12 cellular contexts compared by ENCODE assay signal in the genomic region with DNA sequence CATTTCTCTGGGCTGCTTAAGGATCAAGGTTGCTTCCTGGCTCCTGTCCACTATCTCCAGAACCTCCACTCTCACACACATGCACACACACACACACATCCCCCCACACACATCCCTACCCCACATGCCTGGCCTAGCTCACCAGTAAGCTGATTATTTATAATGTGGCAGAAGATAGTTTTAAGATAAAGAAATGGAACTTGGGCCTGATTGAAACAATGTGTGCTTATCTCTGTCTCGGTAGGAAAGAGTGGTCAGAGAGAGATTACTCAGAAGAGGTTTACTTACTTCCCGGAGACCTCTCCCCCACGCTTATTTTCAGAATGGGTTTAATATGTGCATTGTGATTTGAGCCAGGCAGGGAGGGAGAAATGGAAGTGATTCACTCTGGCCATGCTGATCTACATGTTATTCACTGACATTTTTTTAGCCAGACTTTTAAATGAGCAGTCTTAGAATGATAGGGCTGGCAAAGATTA.
A peak's percentile ranks its signal among the peaks of the same experiment; 100 is the strongest.
DNase-seq lines count a peak whose midpoint lies in the region; ATAC-seq and TF ChIP-seq lines count a peak whose summit lies in the region.
"Had no signal": no experiment of that assay in that cellular context is flagged by ENCODE, and none has a peak within 500 bp of the region (broad histone marks: within the 10 kb centered on the region; RNA-seq: fewer than 3 reads in every experiment).

No MANE protein-coding gene starts in this region.

- H3K4me3 ChIP-seq in fibroblast of the aortic adventitia (ENCODE audit: low read depth, low read length), result no peak overlapping the region
- H3K4me3 ChIP-seq: thoracic aorta had no signal

- TF ChIP-seq CTCF in fibroblast of the aortic adventitia (IDR thresholded peaks at IDR 0.05; ENCODE audit: insufficient read depth, low read length), result no peak

- ATAC-seq in SK-N-SH treated with all-trans-retinoic acid at 6 μM for 48 hours (peak; percentile 93), GM18861 (IDR thresholded peaks at IDR 0.05; ENCODE audit: unreplicated experiment) (no peak)

- DNase-seq in GM04504 (ENCODE audit: low read depth) (peak; percentile 39), fibroblast of the aortic adventitia (ENCODE audit: low read depth) (peak; percentile 99), renal cortical epithelial cell (ENCODE audit: low read depth) (peak; percentile 19), inferior parietal cortex (ENCODE audit: extremely low spot score) (no peak), NCI-H526 treated with DMSO at 0.1 percent for 48 hours (lab: John Stamatoyannopoulos, UW) (no peak)
- DNase-seq in activated CD8-positive, alpha-beta memory T cell treated with anti-CD3 and anti-CD28 coated beads, Interleukin-2, amount 50 U/mL, for 48 hours, result no peak
- DNase-seq: activated CD4-positive, alpha-beta T cell treated with anti-CD3 and anti-CD28 coated beads, Interleukin-2, amount 50 U/mL, for 1 hour; activated naive CD4-positive, alpha-beta T cell treated with anti-CD3 and anti-CD28 coated beads, Interleukin-2, amount 50 U/mL, for 16 hours; islet precursor cell had no signal

TF ChIP-seq in SK-N-SH treated with all-trans-retinoic acid at 6 μM for 48 hours, 23 proteins besides CTCF, POLR2A, EP300 and RAD21:
- no peak for TF ChIP-seq BACH2 (CRISPR knock-in tag; IDR thresholded peaks at IDR 0.05; ENCODE audit: borderline replicate concordance)
- TF ChIP-seq, protein P1, sequence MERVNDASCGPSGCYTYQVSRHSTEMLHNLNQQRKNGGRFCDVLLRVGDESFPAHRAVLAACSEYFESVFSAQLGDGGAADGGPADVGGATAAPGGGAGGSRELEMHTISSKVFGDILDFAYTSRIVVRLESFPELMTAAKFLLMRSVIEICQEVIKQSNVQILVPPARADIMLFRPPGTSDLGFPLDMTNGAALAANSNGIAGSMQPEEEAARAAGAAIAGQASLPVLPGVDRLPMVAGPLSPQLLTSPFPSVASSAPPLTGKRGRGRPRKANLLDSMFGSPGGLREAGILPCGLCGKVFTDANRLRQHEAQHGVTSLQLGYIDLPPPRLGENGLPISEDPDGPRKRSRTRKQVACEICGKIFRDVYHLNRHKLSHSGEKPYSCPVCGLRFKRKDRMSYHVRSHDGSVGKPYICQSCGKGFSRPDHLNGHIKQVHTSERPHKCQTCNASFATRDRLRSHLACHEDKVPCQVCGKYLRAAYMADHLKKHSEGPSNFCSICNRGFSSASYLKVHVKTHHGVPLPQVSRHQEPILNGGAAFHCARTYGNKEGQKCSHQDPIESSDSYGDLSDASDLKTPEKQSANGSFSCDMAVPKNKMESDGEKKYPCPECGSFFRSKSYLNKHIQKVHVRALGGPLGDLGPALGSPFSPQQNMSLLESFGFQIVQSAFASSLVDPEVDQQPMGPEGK (CRISPR knock-in tag; IDR thresholded peaks at IDR 0.05; ENCODE audit: borderline replicate concordance), result peak; percentile 84; the same call in 1 of the 2 replicates
- TF ChIP-seq ISL1 (CRISPR knock-in tag; IDR thresholded peaks at IDR 0.05), result peak; percentile 95
- TF ChIP-seq CSDC2 (CRISPR knock-in tag; IDR thresholded peaks at IDR 0.05), result no peak
- TF ChIP-seq, protein P2, sequence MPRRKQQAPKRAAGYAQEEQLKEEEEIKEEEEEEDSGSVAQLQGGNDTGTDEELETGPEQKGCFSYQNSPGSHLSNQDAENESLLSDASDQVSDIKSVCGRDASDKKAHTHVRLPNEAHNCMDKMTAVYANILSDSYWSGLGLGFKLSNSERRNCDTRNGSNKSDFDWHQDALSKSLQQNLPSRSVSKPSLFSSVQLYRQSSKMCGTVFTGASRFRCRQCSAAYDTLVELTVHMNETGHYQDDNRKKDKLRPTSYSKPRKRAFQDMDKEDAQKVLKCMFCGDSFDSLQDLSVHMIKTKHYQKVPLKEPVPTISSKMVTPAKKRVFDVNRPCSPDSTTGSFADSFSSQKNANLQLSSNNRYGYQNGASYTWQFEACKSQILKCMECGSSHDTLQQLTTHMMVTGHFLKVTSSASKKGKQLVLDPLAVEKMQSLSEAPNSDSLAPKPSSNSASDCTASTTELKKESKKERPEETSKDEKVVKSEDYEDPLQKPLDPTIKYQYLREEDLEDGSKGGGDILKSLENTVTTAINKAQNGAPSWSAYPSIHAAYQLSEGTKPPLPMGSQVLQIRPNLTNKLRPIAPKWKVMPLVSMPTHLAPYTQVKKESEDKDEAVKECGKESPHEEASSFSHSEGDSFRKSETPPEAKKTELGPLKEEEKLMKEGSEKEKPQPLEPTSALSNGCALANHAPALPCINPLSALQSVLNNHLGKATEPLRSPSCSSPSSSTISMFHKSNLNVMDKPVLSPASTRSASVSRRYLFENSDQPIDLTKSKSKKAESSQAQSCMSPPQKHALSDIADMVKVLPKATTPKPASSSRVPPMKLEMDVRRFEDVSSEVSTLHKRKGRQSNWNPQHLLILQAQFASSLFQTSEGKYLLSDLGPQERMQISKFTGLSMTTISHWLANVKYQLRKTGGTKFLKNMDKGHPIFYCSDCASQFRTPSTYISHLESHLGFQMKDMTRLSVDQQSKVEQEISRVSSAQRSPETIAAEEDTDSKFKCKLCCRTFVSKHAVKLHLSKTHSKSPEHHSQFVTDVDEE (CRISPR knock-in tag; IDR thresholded peaks at IDR 0.05), result peak; percentile 95
- TF ChIP-seq, protein P3, sequence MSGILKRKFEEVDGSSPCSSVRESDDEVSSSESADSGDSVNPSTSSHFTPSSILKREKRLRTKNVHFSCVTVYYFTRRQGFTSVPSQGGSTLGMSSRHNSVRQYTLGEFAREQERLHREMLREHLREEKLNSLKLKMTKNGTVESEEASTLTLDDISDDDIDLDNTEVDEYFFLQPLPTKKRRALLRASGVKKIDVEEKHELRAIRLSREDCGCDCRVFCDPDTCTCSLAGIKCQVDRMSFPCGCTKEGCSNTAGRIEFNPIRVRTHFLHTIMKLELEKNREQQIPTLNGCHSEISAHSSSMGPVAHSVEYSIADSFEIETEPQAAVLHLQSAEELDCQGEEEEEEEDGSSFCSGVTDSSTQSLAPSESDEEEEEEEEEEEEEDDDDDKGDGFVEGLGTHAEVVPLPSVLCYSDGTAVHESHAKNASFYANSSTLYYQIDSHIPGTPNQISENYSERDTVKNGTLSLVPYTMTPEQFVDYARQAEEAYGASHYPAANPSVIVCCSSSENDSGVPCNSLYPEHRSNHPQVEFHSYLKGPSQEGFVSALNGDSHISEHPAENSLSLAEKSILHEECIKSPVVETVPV (CRISPR knock-in tag; IDR thresholded peaks at IDR 0.05), result peak; percentile 82; the same call in 1 of the 2 replicates
- peak; percentile 74; the same call in 1 of the 2 replicates for TF ChIP-seq GLIS3 (CRISPR knock-in tag; IDR thresholded peaks at IDR 0.05)
- TF ChIP-seq, protein P4, sequence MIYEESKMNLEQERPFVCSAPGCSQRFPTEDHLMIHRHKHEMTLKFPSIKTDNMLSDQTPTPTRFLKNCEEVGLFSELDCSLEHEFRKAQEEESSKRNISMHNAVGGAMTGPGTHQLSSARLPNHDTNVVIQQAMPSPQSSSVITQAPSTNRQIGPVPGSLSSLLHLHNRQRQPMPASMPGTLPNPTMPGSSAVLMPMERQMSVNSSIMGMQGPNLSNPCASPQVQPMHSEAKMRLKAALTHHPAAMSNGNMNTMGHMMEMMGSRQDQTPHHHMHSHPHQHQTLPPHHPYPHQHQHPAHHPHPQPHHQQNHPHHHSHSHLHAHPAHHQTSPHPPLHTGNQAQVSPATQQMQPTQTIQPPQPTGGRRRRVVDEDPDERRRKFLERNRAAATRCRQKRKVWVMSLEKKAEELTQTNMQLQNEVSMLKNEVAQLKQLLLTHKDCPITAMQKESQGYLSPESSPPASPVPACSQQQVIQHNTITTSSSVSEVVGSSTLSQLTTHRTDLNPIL (CRISPR knock-in tag; IDR thresholded peaks at IDR 0.05; ENCODE audit: low read depth), result peak; percentile 47; the same call in 1 of the 2 replicates
- TF ChIP-seq PPARA (CRISPR knock-in tag; IDR thresholded peaks at IDR 0.05; ENCODE audit: borderline replicate concordance), result no peak
- TF ChIP-seq SNAI2 (CRISPR knock-in tag; IDR thresholded peaks at IDR 0.05), result peak; percentile 83; the same call in 1 of the 2 replicates
- TF ChIP-seq ZNF70 (CRISPR knock-in tag; IDR thresholded peaks at IDR 0.05), result peak; percentile 8; the same call in 1 of the 2 replicates
- TF ChIP-seq OSR1 (CRISPR knock-in tag; IDR thresholded peaks at IDR 0.05), result no peak
- TF ChIP-seq ZNF8 (CRISPR knock-in tag; IDR thresholded peaks at IDR 0.05), result 0 out of 2 replicates have a peak, but pooled peaks have one; percentile 10
- peak; percentile 56; the same call in 1 of the 2 replicates for TF ChIP-seq ZFP3 (CRISPR knock-in tag; IDR thresholded peaks at IDR 0.05)
- 0 out of 2 replicates have a peak, but pooled peaks have one; percentile 51 for TF ChIP-seq ZFP30 (CRISPR knock-in tag; IDR thresholded peaks at IDR 0.05)
- TF ChIP-seq ARNTL (CRISPR knock-in tag; IDR thresholded peaks at IDR 0.05; ENCODE audit: borderline replicate concordance, low read depth), result no peak
- TF ChIP-seq TCF4 (CRISPR knock-in tag; IDR thresholded peaks at IDR 0.05; ENCODE audit: borderline replicate concordance), result peak; percentile 100
- TF ChIP-seq ESRRG (CRISPR knock-in tag; IDR thresholded peaks at IDR 0.05), result no peak; the same call in 1 of the 2 replicates

Comparison
In these comparisons a context has a peak if more than half of its experiments do, and no peak if none do; other contexts are left out.
1. DNase-seq: peak in GM04504 (single experiment), fibroblast of the aortic adventitia (single experiment) and renal cortical epithelial cell (single experiment); none in inferior parietal cortex (single experiment), NCI-H526 treated with DMSO at 0.1 percent for 48 hours (single experiment) and activated CD8-positive, alpha-beta memory T cell treated with anti-CD3 and anti-CD28 coated beads, Interleukin-2, amount 50 U/mL, for 48 hours (single experiment).